ENCODE assay signal across 36 cellular contexts in the genomic region with DNA sequence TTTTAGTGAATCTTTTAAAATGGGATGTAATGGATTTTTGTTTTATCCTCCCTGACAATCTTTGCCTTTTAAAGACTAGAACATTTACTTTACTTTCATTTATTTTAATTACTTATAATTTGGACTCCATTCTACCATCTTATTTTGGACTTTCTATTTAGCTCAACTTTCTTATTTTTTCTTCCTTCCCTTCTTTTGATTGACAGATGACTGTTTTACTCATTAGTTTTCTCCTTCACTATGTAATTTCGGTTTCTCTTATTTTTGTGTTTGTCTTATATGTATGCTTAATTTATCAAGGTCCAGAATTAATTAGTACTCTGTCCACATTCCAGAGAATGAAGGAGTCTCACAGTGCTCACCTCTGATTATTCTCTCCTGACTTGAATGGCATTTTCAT.
"Had no signal": no experiment of that assay in that cellular context is flagged by ENCODE, and none has a peak within 500 bp of the region (broad histone marks: within the 10 kb centered on the region; RNA-seq: fewer than 3 reads in every experiment).

No MANE protein-coding gene starts in this region.

- FAIRE-seq: astrocyte, TTC549 had no signal

- H3K4me3 ChIP-seq: adrenal gland, body of pancreas, breast epithelium had no signal

- H3K27me3 ChIP-seq: adrenal gland, body of pancreas, brain microvascular endothelial cell had no signal

- H3K27ac Mint-ChIP-seq: activated B cell treated with CpG ODN at 0.5 μM for 24 hours; activated CD4-positive, alpha-beta memory T cell treated with anti-CD3 and anti-CD28 coated beads for 36 hours; activated CD4-positive, alpha-beta T cell treated with anti-CD3 and anti-CD28 coated beads, Interleukin-2, amount 10 ng/mL, durations not matched to agents 24 days and 14 days; activated CD8-positive, alpha-beta T cell treated with anti-CD3 and anti-CD28 coated beads for 36 hours; activated naive CD4-positive, alpha-beta T cell treated with anti-CD3 and anti-CD28 coated beads for 36 hours; activated naive CD4-positive, alpha-beta T cell treated with anti-CD3 and anti-CD28 coated beads, Interleukin-2, amount 50 U/mL, for 72 hours; activated naive CD8-positive, alpha-beta T cell treated with anti-CD3 and anti-CD28 coated beads for 36 hours; activated T-cell treated with anti-CD3 and anti-CD28 coated beads, Interleukin-2, amount 50 U/mL, for 72 hours; activated T-helper 1 cell treated with anti-CD3 and anti-CD28 coated beads, Interleukin-12 subunit alpha, Interleukin-12 subunit beta, Interleukin-2, Interleukin-4 antibody, amounts not matched to agents 30 ng/mL and 10 ng/mL and 1 ng/mL, durations not matched to agents 14 hours and 24 hours and 36 hours; activated T-helper 17 cell treated with anti-CD3 and anti-CD28 coated beads, Interleukin-2, amount 50 U/mL, for 72 hours; T-cell; T-helper 2 cell treated with Interferon-gamma antibody and Interleukin-4, amounts not matched to agents 5 μg/mL and 100 μg/mL, for 36 hours had no signal

- H3K9me3 Mint-ChIP-seq: activated B cell treated with CpG ODN at 0.5 μM for 24 hours; activated T-helper 17 cell treated with anti-CD3 and anti-CD28 coated beads, Interleukin-2, amount 50 U/mL, for 72 hours had no signal

- H3K27me3 Mint-ChIP-seq: activated CD4-positive, alpha-beta memory T cell treated with anti-CD3 and anti-CD28 coated beads for 36 hours; activated CD4-positive, alpha-beta T cell treated with anti-CD3 and anti-CD28 coated beads, Interleukin-2, amount 10 ng/mL, durations not matched to agents 24 days and 14 days; activated CD8-positive, alpha-beta T cell treated with anti-CD3 and anti-CD28 coated beads for 36 hours; activated naive CD8-positive, alpha-beta T cell treated with anti-CD3 and anti-CD28 coated beads for 36 hours; activated T-helper 17 cell treated with anti-CD3 and anti-CD28 coated beads, Interleukin-2, amount 50 U/mL, for 72 hours; T-cell had no signal

- H3K36me3 Mint-ChIP-seq: activated naive CD8-positive, alpha-beta T cell treated with anti-CD3 and anti-CD28 coated beads for 36 hours had no signal

- H3K4me3 Mint-ChIP-seq: activated B cell treated with CpG ODN at 0.5 μM for 24 hours; activated CD4-positive, alpha-beta memory T cell treated with anti-CD3 and anti-CD28 coated beads for 36 hours; activated CD4-positive, alpha-beta T cell treated with anti-CD3 and anti-CD28 coated beads, Interleukin-2, amount 10 ng/mL, durations not matched to agents 24 days and 14 days; activated CD8-positive, alpha-beta T cell treated with anti-CD3 and anti-CD28 coated beads for 36 hours; activated naive CD4-positive, alpha-beta T cell treated with anti-CD3 and anti-CD28 coated beads for 36 hours; activated naive CD8-positive, alpha-beta T cell treated with anti-CD3 and anti-CD28 coated beads for 36 hours; activated T-cell treated with anti-CD3 and anti-CD28 coated beads, Interleukin-2, amount 50 U/mL, for 4 hours; activated T-cell treated with anti-CD3 and anti-CD28 coated beads, Interleukin-2, amount 50 U/mL, for 72 hours; activated T-helper 1 cell treated with anti-CD3 and anti-CD28 coated beads, Interleukin-12 subunit alpha, Interleukin-12 subunit beta, Interleukin-2, Interleukin-4 antibody, amounts not matched to agents 30 ng/mL and 10 ng/mL and 1 ng/mL, durations not matched to agents 14 hours and 24 hours and 36 hours; activated T-helper 17 cell treated with anti-CD3 and anti-CD28 coated beads, Interleukin-2, amount 50 U/mL, for 72 hours; T-cell; T-helper 2 cell treated with Interferon-gamma antibody and Interleukin-4, amounts not matched to agents 5 μg/mL and 100 μg/mL, for 36 hours had no signal

- H3K4me1 ChIP-seq: adrenal gland, body of pancreas, breast epithelium had no signal

- H3K27ac ChIP-seq: adrenal gland, body of pancreas, brain microvascular endothelial cell, breast epithelium, VCaP had no signal

- H3K9me3 ChIP-seq: adrenal gland, body of pancreas, breast epithelium had no signal

- H3K4me1 Mint-ChIP-seq: activated B cell treated with CpG ODN at 0.5 μM for 24 hours; activated CD4-positive, alpha-beta T cell treated with anti-CD3 and anti-CD28 coated beads, Interleukin-2, amount 10 ng/mL, durations not matched to agents 24 days and 14 days had no signal

- H3K36me3 ChIP-seq: adrenal gland, brain microvascular endothelial cell, breast epithelium had no signal

- ATAC-seq: activated CD8-positive, alpha-beta T cell treated with anti-CD3 and anti-CD28 coated beads for 36 hours; activated naive CD4-positive, alpha-beta T cell treated with anti-CD3 and anti-CD28 coated beads, Interleukin-2, amount 50 U/mL, for 72 hours; activated T-cell treated with anti-CD3 and anti-CD28 coated beads, Interleukin-2, amount 50 U/mL, for 4 hours; activated T-cell treated with anti-CD3 and anti-CD28 coated beads, Interleukin-2, amount 50 U/mL, for 72 hours; activated T-helper 17 cell treated with anti-CD3 and anti-CD28 coated beads, Interleukin-2, amount 50 U/mL, for 72 hours; body of pancreas; T-cell had no signal

- DNase-seq: activated B cell treated with CpG ODN at 0.5 μM for 24 hours; activated CD4-positive, alpha-beta memory T cell treated with anti-CD3 and anti-CD28 coated beads for 36 hours; activated CD4-positive, alpha-beta T cell treated with anti-CD3 and anti-CD28 coated beads for 4 hours; activated CD4-positive, alpha-beta T cell treated with anti-CD3 and anti-CD28 coated beads, Interleukin-2, amount 10 ng/mL, durations not matched to agents 24 days and 14 days; activated CD4-positive, alpha-beta T cell treated with anti-CD3 and anti-CD28 coated beads, Interleukin-2, amount 50 U/mL, for 1 hour; activated CD4-positive, alpha-beta T cell treated with anti-CD3 and anti-CD28 coated beads, Interleukin-2, amount 50 U/mL, for 4 hours; activated CD4-positive, CD25-positive, alpha-beta regulatory T cell treated with anti-CD3 and anti-CD28 coated beads, Interleukin-2, amount 50 U/mL, for 72 hours; activated CD8-positive, alpha-beta memory T cell treated with anti-CD3 and anti-CD28 coated beads, Interleukin-2, amount 50 U/mL, for 4 hours; activated CD8-positive, alpha-beta T cell treated with anti-CD3 and anti-CD28 coated beads for 36 hours; activated effector memory CD4-positive, alpha-beta T cell treated with anti-CD3 and anti-CD28 coated beads, Interleukin-2, amount 50 U/mL, for 16 hours; activated gamma-delta T cell treated with Interleukin-2 at 50 U/mL for 16 hours; activated naive CD4-positive, alpha-beta T cell; activated naive CD4-positive, alpha-beta T cell treated with anti-CD3 and anti-CD28 coated beads for 36 hours; activated naive CD4-positive, alpha-beta T cell treated with anti-CD3 and anti-CD28 coated beads, Interleukin-2, amount 50 U/mL, for 16 hours; activated naive CD8-positive, alpha-beta T cell treated with anti-CD3 and anti-CD28 coated beads for 36 hours; activated T-cell treated with anti-CD3 and anti-CD28 coated beads for 4 hours; activated T-cell treated with anti-CD3 and anti-CD28 coated beads, Interleukin-2, amount 50 U/mL, for 1 hour; activated T-cell treated with anti-CD3 and anti-CD28 coated beads, Interleukin-2, amount 50 U/mL, for 4 hours; activated T-cell treated with anti-CD3 and anti-CD28 coated beads, Interleukin-2, amount 50 U/mL, for 72 hours; adrenal gland; amniotic stem cell; aorta; body of pancreas; brain microvascular endothelial cell; central memory CD4-positive, alpha-beta T cell; T-cell; T-helper 2 cell; T-helper 9 cell had no signal
